Comparison of ENCODE assay signal across 1 cellular context in genomic region chr22:42090596-42091445, GRCh38.
TF ChIP-seq lines count a peak whose summit lies in the region.

NDUFA6 (minus strand) TSS chr22:42090772; CDS start chr22:42090744, 28 bp downstream.

TF ChIP-seq in HepG2, 621 proteins besides CTCF, POLR2A, EP300 and RAD21 (continued from another document and continues in another):
- TF ChIP-seq KIAA2018 (CRISPR knock-in tag; IDR thresholded peaks at IDR 0.05; ENCODE audit: borderline replicate concordance) (no peak), TFAP4 (IDR thresholded peaks at IDR 0.05; ENCODE audit: borderline replicate concordance, low read depth) (peak; percentile 52; the same call in 1 of the 2 replicates), FOXM1 (CRISPR knock-in tag; IDR thresholded peaks at IDR 0.05) (no peak), STAT6 (CRISPR knock-in tag; IDR thresholded peaks at IDR 0.05; ENCODE audit: borderline replicate concordance) (peak; percentile 64; the same call in 1 of the 2 replicates), ZNF274 (CRISPR knock-in tag; IDR thresholded peaks at IDR 0.05) (peak; percentile 76; the same call in 1 of the 2 replicates), ZNF414 (CRISPR knock-in tag; IDR thresholded peaks at IDR 0.05) (no peak; the same call in 1 of the 2 replicates), ZNF496 (CRISPR knock-in tag; IDR thresholded peaks at IDR 0.05; ENCODE audit: insufficient replicate concordance) (no peak), RNF219 (CRISPR knock-in tag; IDR thresholded peaks at IDR 0.05) (no peak), ZNF343 (CRISPR knock-in tag; IDR thresholded peaks at IDR 0.05) (no peak), ZBTB33 (CRISPR knock-in tag; IDR thresholded peaks at IDR 0.05) (0 out of 2 replicates have a peak, but pooled peaks have one; percentile 26), NFIC (IDR thresholded peaks at IDR 0.05; ENCODE audit: low read length) (no peak), FOXK1 (CRISPR knock-in tag; IDR thresholded peaks at IDR 0.05; ENCODE audit: borderline replicate concordance, low read depth) (peak; percentile 71; the same call in 1 of the 2 replicates), ZNF367 (CRISPR knock-in tag; IDR thresholded peaks at IDR 0.05; ENCODE audit: borderline replicate concordance) (no peak), ATF1 (CRISPR knock-in tag; IDR thresholded peaks at IDR 0.05) (peak; percentile 60), LBX2 (CRISPR knock-in tag; IDR thresholded peaks at IDR 0.05; ENCODE audit: borderline replicate concordance) (no peak), BCL6 (CRISPR knock-in tag; IDR thresholded peaks at IDR 0.05) (peak; percentile 53), TFE3 (CRISPR knock-in tag; IDR thresholded peaks at IDR 0.05) (peak; percentile 45; the same call in 1 of the 2 replicates), ZBTB14 (CRISPR knock-in tag; IDR thresholded peaks at IDR 0.05) (peak; percentile 54; the same call in 1 of the 2 replicates), ATAD3A (CRISPR knock-in tag; IDR thresholded peaks at IDR 0.05) (no peak), HDAC6 (IDR thresholded peaks at IDR 0.05; ENCODE audit: low read depth, low read length) (no peak), ZNF296 (CRISPR knock-in tag; conservative IDR thresholded peaks at IDR 0.05) (no peak), AKNA (CRISPR knock-in tag; IDR thresholded peaks at IDR 0.05; ENCODE audit: borderline replicate concordance) (no peak), ZNF605 (CRISPR knock-in tag; IDR thresholded peaks at IDR 0.05) (peak; percentile 75)
